In the genomic region with DNA sequence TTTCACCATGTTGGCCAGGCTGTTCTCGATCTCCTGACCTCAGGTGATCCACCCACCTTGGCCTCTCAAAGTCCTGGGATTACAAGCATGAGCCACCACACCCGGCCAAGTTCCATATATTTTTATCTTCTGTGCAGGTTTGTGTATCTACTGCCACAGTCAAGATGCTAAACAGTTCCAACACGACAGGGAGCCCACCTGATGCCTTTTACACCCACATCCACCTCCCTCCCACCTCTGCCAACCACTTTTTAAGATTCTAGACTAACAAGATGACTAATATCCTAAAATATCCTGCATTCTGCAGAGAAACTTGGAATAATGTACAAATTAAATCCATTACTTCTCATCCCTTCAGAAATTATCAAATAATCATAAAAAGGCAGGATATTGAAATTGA, we compare ENCODE assay signal across 21 cellular contexts. TPM values are rescaled to one million over a fixed set of nuclear protein-coding genes. Genes with fewer than 3 reads are reported as not detected.
DNase-seq lines count a peak whose midpoint lies in the region; ATAC-seq and TF ChIP-seq lines count a peak whose summit lies in the region.
"Had no signal": no experiment of that assay in that cellular context is flagged by ENCODE, and none has a peak within 500 bp of the region (broad histone marks: within the 10 kb centered on the region; RNA-seq: fewer than 3 reads in every experiment).

No MANE protein-coding gene starts in this region.

- WGBS in mammary epithelial cell (ENCODE audit: low coverage, missing lambda C conversion rate), result 67% methylated on average over 2 of the region's 3 CpGs
- 58% methylated on average over 3 of the region's 3 CpGs for WGBS in thymus

- no peak overlapping the region for H2AFZ ChIP-seq in mammary epithelial cell (ENCODE audit: low read depth, low read length)
- H2AFZ ChIP-seq: GM23248 had no signal

- in situ Hi-C loops in mammary epithelial cell (cut with MboI; ENCODE audit: low sequenced_read_pairs in 2 of 2), result no loop called here

- H3K4me1 Mint-ChIP-seq in activated naive CD8-positive, alpha-beta T cell treated with anti-CD3 and anti-CD28 coated beads, Interleukin-2, amount 10 ng/mL, durations not matched to agents 7 days and 5 days, result peaks cover 10% of the 10 kb centered on the region
- H3K4me1 Mint-ChIP-seq in activated naive CD8-positive, alpha-beta T cell treated with anti-CD3 and anti-CD28 coated beads, Interleukin-2, amount 50 U/mL, for 24 hours, result peaks cover 16% of the 10 kb centered on the region
- H3K4me1 Mint-ChIP-seq: IgD-negative memory B cell had no signal

- POLR2A ChIA-PET in activated naive CD8-positive, alpha-beta T cell treated with anti-CD3 and anti-CD28 coated beads, Interleukin-2, amount 10 ng/mL, durations not matched to agents 7 days and 5 days (lab: Charles Lee), result no interaction called here

- H3K4me2 ChIP-seq in mammary epithelial cell (ENCODE audit: insufficient read depth, low read depth, low read length), result peak overlapping the region; percentile 8

- H3K27me3 ChIP-seq in mammary epithelial cell (ENCODE audit: insufficient read depth, low read length), result no peaks in the 10 kb centered on the region
- H3K27me3 ChIP-seq in thymus (ENCODE audit: control insufficient read depth, insufficient read depth), result no peaks in the 10 kb centered on the region

- intact Hi-C loops in mammary epithelial cell (cut with micrococcal nuclease), result no loop called here

- H3K9ac ChIP-seq in mammary epithelial cell (ENCODE audit: insufficient read depth, low read length), result no peak overlapping the region
- H3K9ac ChIP-seq: GM23248 had no signal

- peak overlapping the region; percentile 26 for H3K27ac Mint-ChIP-seq in activated naive CD8-positive, alpha-beta T cell treated with anti-CD3 and anti-CD28 coated beads, Interleukin-2, amount 10 ng/mL, durations not matched to agents 7 days and 5 days
- no peak overlapping the region for H3K27ac Mint-ChIP-seq in activated naive CD8-positive, alpha-beta T cell treated with anti-CD3 and anti-CD28 coated beads, Interleukin-2, amount 50 U/mL, for 24 hours
- H3K27ac Mint-ChIP-seq: IgD-negative memory B cell had no signal

- dilution Hi-C loops in mammary epithelial cell (cut with HindIII; ENCODE audit: low sequenced_read_pairs), result no loop called here

- H3K36me3 ChIP-seq in mammary epithelial cell (ENCODE audit: insufficient read depth, low read length) (no peaks in the 10 kb centered on the region), thymus (ENCODE audit: control insufficient read depth, insufficient read depth) (no peaks in the 10 kb centered on the region)
- H3K36me3 ChIP-seq: HAP-1 had no signal

- no peaks in the 10 kb centered on the region for H3K27me3 Mint-ChIP-seq in activated naive CD8-positive, alpha-beta T cell treated with anti-CD3 and anti-CD28 coated beads, Interleukin-2, amount 10 ng/mL, durations not matched to agents 7 days and 5 days
- no peaks in the 10 kb centered on the region for H3K27me3 Mint-ChIP-seq in activated naive CD8-positive, alpha-beta T cell treated with anti-CD3 and anti-CD28 coated beads, Interleukin-2, amount 50 U/mL, for 24 hours
- H3K27me3 Mint-ChIP-seq: IgD-negative memory B cell had no signal

- H3K27ac ChIP-seq in mammary epithelial cell (ENCODE audit: insufficient read depth, low read depth, low read length) (no peak overlapping the region), thymus (ENCODE audit: low read depth) (peak overlapping the region; percentile 96)
- H3K27ac ChIP-seq: GM23248, SK-N-MC had no signal

- H3K4me3 Mint-ChIP-seq in activated naive CD8-positive, alpha-beta T cell treated with anti-CD3 and anti-CD28 coated beads, Interleukin-2, amount 10 ng/mL, durations not matched to agents 7 days and 5 days, result no peak overlapping the region
- no peak overlapping the region for H3K4me3 Mint-ChIP-seq in activated naive CD8-positive, alpha-beta T cell treated with anti-CD3 and anti-CD28 coated beads, Interleukin-2, amount 50 U/mL, for 24 hours
- H3K4me3 Mint-ChIP-seq: IgD-negative memory B cell had no signal

- CTCF ChIA-PET in mammary epithelial cell (lab: Charles Lee; ENCODE audit: low non-redundant PET), result no interaction called here

- H4K20me1 ChIP-seq in mammary epithelial cell (ENCODE audit: insufficient read depth, low read length), result no peaks in the 10 kb centered on the region

- H3K9me3 ChIP-seq in mammary epithelial cell (replicated peaks; ENCODE audit: insufficient read depth, low read length), result no peaks in the 10 kb centered on the region
- no peaks in the 10 kb centered on the region for H3K9me3 ChIP-seq in thymus (ENCODE audit: control insufficient read depth)
- H3K9me3 ChIP-seq: HAP-1 had no signal

- no peaks in the 10 kb centered on the region for H3K79me2 ChIP-seq in mammary epithelial cell (ENCODE audit: insufficient read depth, low read length)

- H3K4me3 ChIP-seq in Jurkat, Clone E6-1 (ENCODE audit: low read length), result no peak overlapping the region
- H3K4me3 ChIP-seq in mammary epithelial cell (replicated peaks in 1 of 3; ENCODE audit: insufficient read depth in 1 of 3, low read depth in 2 of 3, low read length in 3 of 3) (no peak overlapping the region), thymus (ENCODE audit: low read length) (peak overlapping the region; percentile 22)
- H3K4me3 ChIP-seq: GM23248, HAP-1, SK-N-MC had no signal

- BruUV-seq in mammary epithelial cell (replicated peaks; lab: Mats Ljungman, UMichigan), result no TSS peak

- H3K9me3 Mint-ChIP-seq in activated naive CD8-positive, alpha-beta T cell treated with anti-CD3 and anti-CD28 coated beads, Interleukin-2, amount 10 ng/mL, durations not matched to agents 7 days and 5 days, result no peaks in the 10 kb centered on the region
- H3K9me3 Mint-ChIP-seq in activated naive CD8-positive, alpha-beta T cell treated with anti-CD3 and anti-CD28 coated beads, Interleukin-2, amount 50 U/mL, for 24 hours, result peaks cover 1% of the 10 kb centered on the region

- H3K4me1 ChIP-seq in mammary epithelial cell (ENCODE audit: insufficient read depth, low read length) (peaks cover 10% of the 10 kb centered on the region), thymus (ENCODE audit: control insufficient read depth, insufficient read depth, low read length) (peaks cover 9% of the 10 kb centered on the region)
- H3K4me1 ChIP-seq: HAP-1 had no signal

- TF ChIP-seq CTCF in mammary epithelial cell (conservative IDR thresholded peaks at IDR 0.05 in 1 of 2, IDR thresholded peaks at IDR 0.05 in 1 of 2; ENCODE audit: extremely low read depth in 1 of 2, insufficient read depth in 1 of 2, low read depth in 1 of 2, low read length in 2 of 2), result no peak

- DNase-seq in activated naive CD8-positive, alpha-beta T cell treated with anti-CD3 and anti-CD28 coated beads, Interleukin-2, amount 10 ng/mL, durations not matched to agents 7 days and 5 days, result no peak
- DNase-seq in activated naive CD8-positive, alpha-beta T cell treated with anti-CD3 and anti-CD28 coated beads, Interleukin-2, amount 50 U/mL, for 24 hours, result no peak
- DNase-seq in Jurkat, Clone E6-1 (ENCODE audit: low read depth, low spot score), result peak; percentile 51
- no peak for DNase-seq in mammary epithelial cell
- DNase-seq: C1 segment of cervical spinal cord, COR-L47, DMS 273 treated with DMSO at 0.1 percent for 48 hours, GM23248, NCI-H1105 treated with DMSO at 0.1 percent for 48 hours, NCI-H1694 treated with DMSO at 0.1 percent for 48 hours, NCI-H2107, NCI-H510A treated with DMSO at 0.1 percent for 48 hours, NCI-H82, OCI-M1, SHP77 had no signal

- peaks cover 4% of the 10 kb centered on the region for H3K36me3 Mint-ChIP-seq in activated naive CD8-positive, alpha-beta T cell treated with anti-CD3 and anti-CD28 coated beads, Interleukin-2, amount 10 ng/mL, durations not matched to agents 7 days and 5 days
- peaks cover 3% of the 10 kb centered on the region for H3K36me3 Mint-ChIP-seq in activated naive CD8-positive, alpha-beta T cell treated with anti-CD3 and anti-CD28 coated beads, Interleukin-2, amount 50 U/mL, for 24 hours (ENCODE audit: low read depth)
- H3K36me3 Mint-ChIP-seq: IgD-negative memory B cell had no signal

- ATAC-seq in activated naive CD8-positive, alpha-beta T cell treated with anti-CD3 and anti-CD28 coated beads, Interleukin-2, amount 10 ng/mL, durations not matched to agents 7 days and 5 days (ENCODE audit: low read depth), result no peak
- ATAC-seq in activated naive CD8-positive, alpha-beta T cell treated with anti-CD3 and anti-CD28 coated beads, Interleukin-2, amount 50 U/mL, for 24 hours, result no peak
- ATAC-seq in GM21423 (IDR thresholded peaks at IDR 0.05; ENCODE audit: unreplicated experiment) (no peak), GM19463 (IDR thresholded peaks at IDR 0.05; ENCODE audit: unreplicated experiment) (no peak)

RNA-seq across cellular contexts. Expression of a gene that starts 19.3 kb away (rescaled TPM):
- total RNA-seq in activated naive CD8-positive, alpha-beta T cell treated with anti-CD3 and anti-CD28 coated beads, Interleukin-2, amount 10 ng/mL, durations not matched to agents 7 days and 5 days, result 1,000 to 10,000 TPM; 1,432 to 1,506 TPM
- polyA plus RNA-seq in Jurkat, Clone E6-1 (2012; ENCODE audit: insufficient read depth, insufficient read length), result 2,635 TPM
- total RNA-seq in mammary epithelial cell, result 100 to 1,000 TPM; 400 to 945 TPM
- polyA plus RNA-seq in mammary epithelial cell (1,818 TPM), thymus (9,578 TPM)
- 201 TPM for polyA minus RNA-seq in mammary epithelial cell

RNA-seq across cellular contexts. Expression of a gene that starts 49.3 kb away (rescaled TPM):
- total RNA-seq in activated naive CD8-positive, alpha-beta T cell treated with anti-CD3 and anti-CD28 coated beads, Interleukin-2, amount 10 ng/mL, durations not matched to agents 7 days and 5 days, result 10 to 100 TPM; 55.0 to 58.4 TPM
- polyA plus RNA-seq in Jurkat, Clone E6-1 (2012; ENCODE audit: insufficient read depth, insufficient read length), result 170 TPM
- 100 to 1,000 TPM in 1 of 2 donors, 10 to 100 TPM in 1; 99.8 to 139 TPM for total RNA-seq in mammary epithelial cell
- 97.1 TPM for polyA plus RNA-seq in mammary epithelial cell
- polyA minus RNA-seq in mammary epithelial cell, result 49.6 TPM
- 178 TPM for polyA plus RNA-seq in thymus
